In genomic region chr16:19118938-19119431, GRCh38 we compare ENCODE assay signal across 8 cellular contexts. TPM values are rescaled to one million over a fixed set of nuclear protein-coding genes. Genes with fewer than 3 reads are reported as not detected.
DNase-seq lines count a peak whose midpoint lies in the region; ATAC-seq and TF ChIP-seq lines count a peak whose summit lies in the region.

No MANE protein-coding gene starts in this region.

- no peaks in the 10 kb centered on the region for H3K9me3 Mint-ChIP-seq in activated T-helper 2 cell treated with anti-CD3 and anti-CD28 coated beads, Interferon-gamma antibody, Interleukin-2, Interleukin-4, amounts not matched to agents 10 μg/mL and 5 μg/mL and 100 μg/mL, durations not matched to agents 14 hours and 24 hours and 36 hours

- no peak overlapping the region for H2AFZ ChIP-seq in smooth muscle cell (ENCODE audit: low read depth)

- H3K4me1 Mint-ChIP-seq in activated T-helper 2 cell treated with anti-CD3 and anti-CD28 coated beads, Interferon-gamma antibody, Interleukin-2, Interleukin-4, amounts not matched to agents 10 μg/mL and 5 μg/mL and 100 μg/mL, durations not matched to agents 14 hours and 24 hours and 36 hours (ENCODE audit: low read depth): peaks cover 51% of the 10 kb centered on the region

- no peaks in the 10 kb centered on the region for H3K36me3 ChIP-seq in smooth muscle cell (ENCODE audit: low read depth)

- peak; percentile 34 to 51 for DNase-seq in AML-193 (lab: John Stamatoyannopoulos, UW)
- peak; percentile 91 for DNase-seq in LHCN-M2 (ENCODE audit: low read depth)
- DNase-seq in activated T-helper 2 cell treated with anti-CD3 and anti-CD28 coated beads, Interferon-gamma antibody, Interleukin-2, Interleukin-4, amounts not matched to agents 10 μg/mL and 5 μg/mL and 100 μg/mL, durations not matched to agents 14 hours and 24 hours and 36 hours (ENCODE audit: low spot score): peak; percentile 21
- no peak for DNase-seq in left ventricle myocardium superior
- no peak for DNase-seq in smooth muscle cell (lab: John Stamatoyannopoulos, UW; ENCODE audit: unreplicated experiment)
- no peak for DNase-seq in left lobe of liver (ENCODE audit: low spot score)

- H3K27ac ChIP-seq in smooth muscle cell (ENCODE audit: low read depth): peak overlapping the region; percentile 94

- H3K27me3 Mint-ChIP-seq in activated T-helper 2 cell treated with anti-CD3 and anti-CD28 coated beads, Interferon-gamma antibody, Interleukin-2, Interleukin-4, amounts not matched to agents 10 μg/mL and 5 μg/mL and 100 μg/mL, durations not matched to agents 14 hours and 24 hours and 36 hours (ENCODE audit: low read depth): no peaks in the 10 kb centered on the region

- H3K27ac Mint-ChIP-seq in activated T-helper 2 cell treated with anti-CD3 and anti-CD28 coated beads, Interferon-gamma antibody, Interleukin-2, Interleukin-4, amounts not matched to agents 10 μg/mL and 5 μg/mL and 100 μg/mL, durations not matched to agents 14 hours and 24 hours and 36 hours: peak overlapping the region; percentile 96

- H3K79me2 ChIP-seq in smooth muscle cell (ENCODE audit: low read depth): peaks cover 38% of the 10 kb centered on the region

- H3K4me3 Mint-ChIP-seq in activated T-helper 2 cell treated with anti-CD3 and anti-CD28 coated beads, Interferon-gamma antibody, Interleukin-2, Interleukin-4, amounts not matched to agents 10 μg/mL and 5 μg/mL and 100 μg/mL, durations not matched to agents 14 hours and 24 hours and 36 hours (ENCODE audit: low read depth): peak overlapping the region; percentile 76

- H3K4me1 ChIP-seq in smooth muscle cell (ENCODE audit: low read depth): peaks cover 38% of the 10 kb centered on the region

- H3K9ac ChIP-seq in smooth muscle cell (ENCODE audit: low read depth): peak overlapping the region; percentile 88

- peaks cover 46% of the 10 kb centered on the region for H4K20me1 ChIP-seq in smooth muscle cell (ENCODE audit: low read depth)

- ATAC-seq in left ventricle myocardium superior (peak; percentile 55), GM21723 (IDR thresholded peaks at IDR 0.05; ENCODE audit: unreplicated experiment) (no peak), esophagus mucosa (no peak), left lobe of liver (no peak)

- H3F3A ChIP-seq in smooth muscle cell (ENCODE audit: low read depth): peaks cover 36% of the 10 kb centered on the region

- 19% methylated on average over 6 of the region's 6 CpGs for WGBS in smooth muscle cell (ENCODE audit: low lambda C conversion rate)

- peaks cover 72% of the 10 kb centered on the region for H3K36me3 Mint-ChIP-seq in activated T-helper 2 cell treated with anti-CD3 and anti-CD28 coated beads, Interferon-gamma antibody, Interleukin-2, Interleukin-4, amounts not matched to agents 10 μg/mL and 5 μg/mL and 100 μg/mL, durations not matched to agents 14 hours and 24 hours and 36 hours (ENCODE audit: low read depth)

- H3K4me2 ChIP-seq in smooth muscle cell: peak overlapping the region; percentile 85

- intact Hi-C loops in activated T-helper 2 cell treated with anti-CD3 and anti-CD28 coated beads, Interferon-gamma antibody, Interleukin-2, Interleukin-4, amounts not matched to agents 10 μg/mL and 5 μg/mL and 100 μg/mL, durations not matched to agents 14 hours and 24 hours and 36 hours (cut with micrococcal nuclease): loop anchor here (1.0 to 10.0 kb wide), 7 partner anchors 8 to 403 kb away; partner anchors contain the start of genes CCP110, COQ7, GDE1 and SMG1
- intact Hi-C loops in left ventricle myocardium superior (cut with micrococcal nuclease): no loop called here

- no peaks in the 10 kb centered on the region for H3K27me3 ChIP-seq in smooth muscle cell (ENCODE audit: low read depth)

- no peaks in the 10 kb centered on the region for H3K9me3 ChIP-seq in smooth muscle cell (replicated peaks; ENCODE audit: low read depth)

- H3K4me3 ChIP-seq in smooth muscle cell: peak overlapping the region; percentile 43

- TF ChIP-seq CTCF in smooth muscle cell (IDR thresholded peaks at IDR 0.05; ENCODE audit: borderline replicate concordance, insufficient read depth, poor library complexity, severe bottlenecking): no peak

RNA-seq across cellular contexts. Expression of gene ITPRIPL2, which starts 5.2 kb away (rescaled TPM):
- total RNA-seq in LHCN-M2 (2014; rRNA removed) (37.9 and 42.3 TPM in 2 replicates), left ventricle myocardium superior (12.3 TPM), smooth muscle cell (26.4 and 27.5 TPM in 2 replicates), esophagus mucosa (29.2 TPM), left lobe of liver (16.2 TPM)
- 8.9 TPM for polyA plus RNA-seq in LHCN-M2 (2012)
- 44.4 and 48.0 TPM in 2 replicates for total RNA-seq in activated T-helper 2 cell treated with anti-CD3 and anti-CD28 coated beads, Interferon-gamma antibody, Interleukin-2, Interleukin-4, amounts not matched to agents 10 μg/mL and 5 μg/mL and 100 μg/mL, durations not matched to agents 14 hours and 24 hours and 36 hours
- polyA plus RNA-seq in smooth muscle cell: 16.4 and 19.4 TPM in 2 replicates

RNA-seq across cellular contexts. Expression of gene SYT17, which starts 49.1 kb away (rescaled TPM):
- total RNA-seq in LHCN-M2 (2014; rRNA removed) (0.45 TPM in 1 of 2 replicates, not detected in the other), left ventricle myocardium superior (0.64 TPM), smooth muscle cell (2.0 and 2.2 TPM in 2 replicates), esophagus mucosa (2.0 TPM), left lobe of liver (7.7 TPM)
- polyA plus RNA-seq in LHCN-M2 (2012): 0.09 TPM
- total RNA-seq in activated T-helper 2 cell treated with anti-CD3 and anti-CD28 coated beads, Interferon-gamma antibody, Interleukin-2, Interleukin-4, amounts not matched to agents 10 μg/mL and 5 μg/mL and 100 μg/mL, durations not matched to agents 14 hours and 24 hours and 36 hours: 0.34 and 0.57 TPM in 2 replicates
- polyA plus RNA-seq in smooth muscle cell: 3.9 and 4.0 TPM in 2 replicates

RNA-seq across cellular contexts. Expression of gene COQ7, which starts 51.6 kb away (rescaled TPM):
- total RNA-seq in LHCN-M2 (2014; rRNA removed): 11.9 and 17.8 TPM in 2 replicates
- 11.2 TPM for polyA plus RNA-seq in LHCN-M2 (2012)
- total RNA-seq in activated T-helper 2 cell treated with anti-CD3 and anti-CD28 coated beads, Interferon-gamma antibody, Interleukin-2, Interleukin-4, amounts not matched to agents 10 μg/mL and 5 μg/mL and 100 μg/mL, durations not matched to agents 14 hours and 24 hours and 36 hours: 19.5 and 19.7 TPM in 2 replicates
- 40.1 TPM for total RNA-seq in left ventricle myocardium superior
- total RNA-seq in smooth muscle cell: 6.6 and 10.5 TPM in 2 replicates
- polyA plus RNA-seq in smooth muscle cell: 10.1 and 11.4 TPM in 2 replicates
- total RNA-seq in esophagus mucosa: 12.8 TPM
- 8.4 TPM for total RNA-seq in left lobe of liver

Comparison
In these comparisons a context has a peak if more than half of its experiments do, and no peak if none do; other contexts are left out.
1. DNase-seq: peak in AML-193 (2 of 2), LHCN-M2 (single experiment) and activated T-helper 2 cell treated with anti-CD3 and anti-CD28 coated beads, Interferon-gamma antibody, Interleukin-2, Interleukin-4, amounts not matched to agents 10 μg/mL and 5 μg/mL and 100 μg/mL, durations not matched to agents 14 hours and 24 hours and 36 hours (single experiment); none in left ventricle myocardium superior (single experiment), smooth muscle cell (single experiment) and left lobe of liver (single experiment).